17 cellular contexts compared by ENCODE assay signal in genomic region chr5:7074176-7074575, GRCh38.
"Had no signal": no experiment of that assay in that cellular context is flagged by ENCODE, and none has a peak within 500 bp of the region (broad histone marks: within the 10 kb centered on the region; RNA-seq: fewer than 3 reads in every experiment).

No MANE protein-coding gene starts in this region.

- H3K27ac ChIP-seq: coronary artery, left lung, neutrophil, thyroid gland had no signal

- H3K4me1 Mint-ChIP-seq: activated CD4-positive, alpha-beta T cell treated with anti-CD3 and anti-CD28 coated beads, Interleukin-2, amount 10 ng/mL, durations not matched to agents 7 days and 5 days; activated naive CD8-positive, alpha-beta T cell treated with anti-CD3 and anti-CD28 coated beads for 36 hours; stimulated activated memory B cell treated with anti-CD40 and anti-IgM and Interleukin-4, amounts not matched to agents 10 μg/mL and 1 μg/mL and 100 μg/mL, for 72 hours had no signal

- H3K4me3 ChIP-seq: coronary artery, left lung, thyroid gland had no signal

- H3K27ac Mint-ChIP-seq: activated CD4-positive, alpha-beta T cell treated with anti-CD3 and anti-CD28 coated beads, Interleukin-2, amount 10 ng/mL, durations not matched to agents 7 days and 5 days; activated naive CD8-positive, alpha-beta T cell treated with anti-CD3 and anti-CD28 coated beads for 36 hours; activated T-helper 1 cell treated with anti-CD3 and anti-CD28 coated beads, Interleukin-12 subunit alpha, Interleukin-12 subunit beta, Interleukin-2, Interleukin-4 antibody, amounts not matched to agents 30 ng/mL and 10 ng/mL and 1 ng/mL, durations not matched to agents 14 hours and 24 hours and 36 hours; brain; stimulated activated memory B cell treated with anti-CD40 and anti-IgM and Interleukin-4, amounts not matched to agents 10 μg/mL and 1 μg/mL and 100 μg/mL, for 72 hours had no signal

- H3K27me3 ChIP-seq: left lung, neutrophil, thyroid gland had no signal

- H3K36me3 ChIP-seq: left lung, neutrophil, thyroid gland had no signal

- H3K4me1 ChIP-seq: left lung, thyroid gland had no signal

- ATAC-seq: left lung; stimulated activated memory B cell treated with anti-CD40 and anti-IgM and Interleukin-4, amounts not matched to agents 10 μg/mL and 1 μg/mL and 100 μg/mL, for 72 hours had no signal

- H3K4me3 Mint-ChIP-seq: activated CD4-positive, alpha-beta T cell treated with anti-CD3 and anti-CD28 coated beads, Interleukin-2, amount 10 ng/mL, durations not matched to agents 7 days and 5 days; activated naive CD8-positive, alpha-beta T cell treated with anti-CD3 and anti-CD28 coated beads for 36 hours; activated T-helper 1 cell treated with anti-CD3 and anti-CD28 coated beads, Interleukin-12 subunit alpha, Interleukin-12 subunit beta, Interleukin-2, Interleukin-4 antibody, amounts not matched to agents 30 ng/mL and 10 ng/mL and 1 ng/mL, durations not matched to agents 14 hours and 24 hours and 36 hours; brain; stimulated activated memory B cell treated with anti-CD40 and anti-IgM and Interleukin-4, amounts not matched to agents 10 μg/mL and 1 μg/mL and 100 μg/mL, for 72 hours had no signal

- H3K9me3 Mint-ChIP-seq: activated CD4-positive, alpha-beta T cell treated with anti-CD3 and anti-CD28 coated beads, Interleukin-2, amount 10 ng/mL, durations not matched to agents 7 days and 5 days; activated naive CD8-positive, alpha-beta T cell treated with anti-CD3 and anti-CD28 coated beads for 36 hours; activated T-helper 1 cell treated with anti-CD3 and anti-CD28 coated beads, Interleukin-12 subunit alpha, Interleukin-12 subunit beta, Interleukin-2, Interleukin-4 antibody, amounts not matched to agents 30 ng/mL and 10 ng/mL and 1 ng/mL, durations not matched to agents 14 hours and 24 hours and 36 hours; stimulated activated memory B cell treated with anti-CD40 and anti-IgM and Interleukin-4, amounts not matched to agents 10 μg/mL and 1 μg/mL and 100 μg/mL, for 72 hours had no signal

- FAIRE-seq: keratinocyte, TTC549 had no signal

- H3K9me3 ChIP-seq: left lung, neutrophil, thyroid gland had no signal

- DNase-seq: activated CD4-positive, alpha-beta T cell treated with anti-CD3 and anti-CD28 coated beads, Interleukin-2, amount 10 ng/mL, durations not matched to agents 7 days and 5 days; activated CD4-positive, CD25-positive, alpha-beta regulatory T cell; activated naive CD8-positive, alpha-beta T cell treated with anti-CD3 and anti-CD28 coated beads for 36 hours; amygdala; central memory CD4-positive, alpha-beta T cell; effector CD8-positive, alpha-beta T cell; left lung; mammary epithelial cell; posterior cingulate gyrus; thyroid gland had no signal

- H3K36me3 Mint-ChIP-seq: activated naive CD8-positive, alpha-beta T cell treated with anti-CD3 and anti-CD28 coated beads for 36 hours; brain; stimulated activated memory B cell treated with anti-CD40 and anti-IgM and Interleukin-4, amounts not matched to agents 10 μg/mL and 1 μg/mL and 100 μg/mL, for 72 hours had no signal

- H3K27me3 Mint-ChIP-seq: activated CD4-positive, alpha-beta T cell treated with anti-CD3 and anti-CD28 coated beads, Interleukin-2, amount 10 ng/mL, durations not matched to agents 7 days and 5 days; activated naive CD8-positive, alpha-beta T cell treated with anti-CD3 and anti-CD28 coated beads for 36 hours; brain; stimulated activated memory B cell treated with anti-CD40 and anti-IgM and Interleukin-4, amounts not matched to agents 10 μg/mL and 1 μg/mL and 100 μg/mL, for 72 hours had no signal
